ENCODE assay signal across 1 cellular context in genomic region chrX:45952030-45952429, GRCh38.
TF ChIP-seq lines count a peak whose summit lies in the region.

No MANE protein-coding gene starts in this region.

TF ChIP-seq in K562, 482 proteins besides CTCF, POLR2A, EP300 and RAD21:
- TF ChIP-seq RREB1 (CRISPR knock-in tag; IDR thresholded peaks at IDR 0.05), result no peak
